In genomic region chr10:49418328-49418727, GRCh38 we compare ENCODE assay signal across 22 cellular contexts. TPM values are rescaled to one million over a fixed set of nuclear protein-coding genes. Genes with fewer than 3 reads are reported as not detected.
A peak's percentile ranks its signal among the peaks of the same experiment; 100 is the strongest.
DNase-seq lines count a peak whose midpoint lies in the region; ATAC-seq and TF ChIP-seq lines count a peak whose summit lies in the region.
"Had no signal": no experiment of that assay in that cellular context is flagged by ENCODE, and none has a peak within 500 bp of the region (broad histone marks: within the 10 kb centered on the region; RNA-seq: fewer than 3 reads in every experiment).

No MANE protein-coding gene starts in this region.

- H3K4me1 ChIP-seq in GM23338 (ENCODE audit: insufficient read depth) (no peaks in the 10 kb centered on the region), OCI-LY1 (ENCODE audit: insufficient read depth, low read length, severe bottlenecking) (no peaks in the 10 kb centered on the region), Karpas-422 (ENCODE audit: low read length) (no peaks in the 10 kb centered on the region)
- H3K4me1 ChIP-seq: BE2C, right lobe of liver had no signal

- DNase-seq in GM23338 (ENCODE audit: low spot score) (peak; percentile 30), HCEC 1CT (no peak), Karpas-422 (no peak), midbrain (lab: John Stamatoyannopoulos, UW) (no peak)
- DNase-seq: activated B cell treated with CpG ODN at 0.5 μM for 24 hours; amniotic stem cell; BE2C; DMS 273 treated with DMSO at 0.1 percent for 48 hours; IMR-90; mesenchymal stem cell; NCI-H1436; NCI-H2227 treated with DMSO at 0.1 percent for 48 hours; NK-92 treated with Interleukin-12 subunit alpha and Interleukin-12 subunit beta, amount 100 ng/mL, for 24 hours; right lobe of liver; substantia nigra had no signal

- H3K79me2 ChIP-seq in GM23338 (replicated peaks; ENCODE audit: insufficient read depth), result no peaks in the 10 kb centered on the region
- H3K79me2 ChIP-seq in OCI-LY1 (ENCODE audit: insufficient read depth, low read length), result no peaks in the 10 kb centered on the region
- H3K79me2 ChIP-seq in Karpas-422 (ENCODE audit: low read length), result no peaks in the 10 kb centered on the region

- no peak overlapping the region for H3K27ac Mint-ChIP-seq in GM23338
- H3K27ac Mint-ChIP-seq: activated B cell treated with CpG ODN at 0.5 μM for 24 hours; activated T-helper 17 cell treated with anti-CD3 and anti-CD28 coated beads, Interleukin-2, amount 50 U/mL, for 72 hours; T-helper 1 cell treated with Interleukin-12 subunit alpha and Interleukin-12 subunit beta and Interleukin-4 antibody, amounts not matched to agents 30 μg/mL and 1 μg/mL, for 36 hours had no signal

- TF ChIP-seq CTCF in GM23338 (conservative IDR thresholded peaks at IDR 0.05; ENCODE audit: low read depth in 2 of 2) (peak; percentile 39 to 44), OCI-LY1 (IDR thresholded peaks at IDR 0.05; ENCODE audit: low read length) (0 out of 2 replicates have a peak, but pooled peaks have one; percentile 8)

- H3K4me2 ChIP-seq in GM23338 (0 out of 2 replicates have a peak overlapping the region, but pooled peaks have one; percentile 25), OCI-LY1 (ENCODE audit: low read length) (no peak overlapping the region), Karpas-422 (ENCODE audit: low read depth, low read length, poor library complexity, severe bottlenecking) (no peak overlapping the region)

- H3F3A ChIP-seq in GM23338 (replicated peaks; ENCODE audit: low read depth) (no peaks in the 10 kb centered on the region), OCI-LY1 (ENCODE audit: insufficient read depth, low read length) (no peaks in the 10 kb centered on the region)

- ATAC-seq in GM23338 (peak; percentile 30; the same call in 2 of the 3 replicates), esophagus mucosa (peak; percentile 12)
- ATAC-seq: activated T-helper 17 cell treated with anti-CD3 and anti-CD28 coated beads, Interleukin-2, amount 50 U/mL, for 72 hours had no signal

- no peaks in the 10 kb centered on the region for H3K9me3 ChIP-seq in OCI-LY1 (ENCODE audit: low read length)
- no peaks in the 10 kb centered on the region for H3K9me3 ChIP-seq in Karpas-422 (ENCODE audit: low read length)
- H3K9me3 ChIP-seq: BE2C, right lobe of liver had no signal

- H3K36me3 Mint-ChIP-seq in GM23338 (ENCODE audit: low read depth), result no peaks in the 10 kb centered on the region; the same call in 2 of the 3 replicates

- no peaks in the 10 kb centered on the region for H3K36me3 ChIP-seq in GM23338 (ENCODE audit: insufficient read depth)
- H3K36me3 ChIP-seq in OCI-LY1 (ENCODE audit: insufficient read depth, low read length), result no peaks in the 10 kb centered on the region
- H3K36me3 ChIP-seq in Karpas-422 (ENCODE audit: insufficient read depth, low read length), result no peaks in the 10 kb centered on the region
- H3K36me3 ChIP-seq: BE2C, right lobe of liver had no signal

- H4K20me1 ChIP-seq in GM23338 (replicated peaks; ENCODE audit: insufficient read depth) (no peaks in the 10 kb centered on the region), OCI-LY1 (ENCODE audit: insufficient read depth, low read length) (no peaks in the 10 kb centered on the region), Karpas-422 (ENCODE audit: insufficient read depth, low read depth, low read length) (no peaks in the 10 kb centered on the region)

- H3K27me3 ChIP-seq in GM23338 (ENCODE audit: insufficient read depth), result no peaks in the 10 kb centered on the region
- no peaks in the 10 kb centered on the region for H3K27me3 ChIP-seq in OCI-LY1 (ENCODE audit: insufficient read depth, low read length)
- no peaks in the 10 kb centered on the region for H3K27me3 ChIP-seq in Karpas-422 (ENCODE audit: low read length)
- H3K27me3 ChIP-seq: BE2C, right lobe of liver had no signal

- peaks cover 7% of the 10 kb centered on the region; the same call in 2 of the 3 replicates for H3K4me1 Mint-ChIP-seq in GM23338
- H3K4me1 Mint-ChIP-seq: activated B cell treated with CpG ODN at 0.5 μM for 24 hours; activated T-helper 17 cell treated with anti-CD3 and anti-CD28 coated beads, Interleukin-2, amount 50 U/mL, for 72 hours had no signal

- H3K9me2 ChIP-seq in GM23338 (ENCODE audit: insufficient read depth) (no peaks in the 10 kb centered on the region), OCI-LY1 (ENCODE audit: low read depth, low read length) (no peaks in the 10 kb centered on the region), Karpas-422 (replicated peaks; ENCODE audit: insufficient read depth, low read length) (no peaks in the 10 kb centered on the region)

- H3K27ac ChIP-seq in GM23338 (ENCODE audit: low read depth) (no peak overlapping the region), OCI-LY1 (ENCODE audit: low read depth, low read length, poor library complexity, severe bottlenecking) (no peak overlapping the region), skin epidermis (peak overlapping the region in 16 of 21 experiments; percentile 5 to 78 (median 60)), Karpas-422 (ENCODE audit: low read length) (no peak overlapping the region)
- H3K27ac ChIP-seq: right lobe of liver had no signal

- H3K4me3 Mint-ChIP-seq in GM23338, result no peak overlapping the region
- H3K4me3 Mint-ChIP-seq: activated B cell treated with CpG ODN at 0.5 μM for 24 hours; activated T-helper 17 cell treated with anti-CD3 and anti-CD28 coated beads, Interleukin-2, amount 50 U/mL, for 72 hours; T-helper 1 cell treated with Interleukin-12 subunit alpha and Interleukin-12 subunit beta and Interleukin-4 antibody, amounts not matched to agents 30 μg/mL and 1 μg/mL, for 36 hours had no signal

- H3K9ac ChIP-seq in OCI-LY1 (ENCODE audit: low read length) (no peak overlapping the region), Karpas-422 (ENCODE audit: low read length) (no peak overlapping the region)

- H3K9me3 Mint-ChIP-seq in GM23338, result peaks cover 10% of the 10 kb centered on the region; the same call in 1 of the 3 replicates
- H3K9me3 Mint-ChIP-seq: activated B cell treated with CpG ODN at 0.5 μM for 24 hours; T-helper 1 cell treated with Interleukin-12 subunit alpha and Interleukin-12 subunit beta and Interleukin-4 antibody, amounts not matched to agents 30 μg/mL and 1 μg/mL, for 36 hours had no signal

- H3K27me3 Mint-ChIP-seq in GM23338 (ENCODE audit: insufficient read depth, low read depth, poor library complexity), result peaks cover 2% of the 10 kb centered on the region

- H2AFZ ChIP-seq in GM23338 (no peak overlapping the region), OCI-LY1 (ENCODE audit: low read length) (no peak overlapping the region), Karpas-422 (ENCODE audit: low read length) (no peak overlapping the region)

- H3K4me3 ChIP-seq in GM23338 (no peak overlapping the region), OCI-LY1 (ENCODE audit: low read depth, low read length, poor library complexity, severe bottlenecking) (no peak overlapping the region), skin epidermis (no peak overlapping the region), Karpas-422 (ENCODE audit: low read length) (no peak overlapping the region)
- H3K4me3 ChIP-seq: right lobe of liver had no signal

TF ChIP-seq in GM23338, 12 proteins besides CTCF, POLR2A, EP300 and RAD21:
- TF ChIP-seq ZNF114 (CRISPR knock-in tag; IDR thresholded peaks at IDR 0.05) (no peak), EZH2 (IDR thresholded peaks at IDR 0.05; ENCODE audit: low read depth, unreplicated experiment) (no peak), EZH2phosphoT487 (IDR thresholded peaks at IDR 0.05; ENCODE audit: unreplicated experiment) (no peak), CREB1 (CRISPR knock-in tag; IDR thresholded peaks at IDR 0.05; ENCODE audit: low read depth) (no peak), POLR2AphosphoS5 (IDR thresholded peaks at IDR 0.05; ENCODE audit: low read depth) (no peak), ZNF331 (CRISPR knock-in tag; IDR thresholded peaks at IDR 0.05; ENCODE audit: low read depth) (no peak)
- TF ChIP-seq, protein P1, sequence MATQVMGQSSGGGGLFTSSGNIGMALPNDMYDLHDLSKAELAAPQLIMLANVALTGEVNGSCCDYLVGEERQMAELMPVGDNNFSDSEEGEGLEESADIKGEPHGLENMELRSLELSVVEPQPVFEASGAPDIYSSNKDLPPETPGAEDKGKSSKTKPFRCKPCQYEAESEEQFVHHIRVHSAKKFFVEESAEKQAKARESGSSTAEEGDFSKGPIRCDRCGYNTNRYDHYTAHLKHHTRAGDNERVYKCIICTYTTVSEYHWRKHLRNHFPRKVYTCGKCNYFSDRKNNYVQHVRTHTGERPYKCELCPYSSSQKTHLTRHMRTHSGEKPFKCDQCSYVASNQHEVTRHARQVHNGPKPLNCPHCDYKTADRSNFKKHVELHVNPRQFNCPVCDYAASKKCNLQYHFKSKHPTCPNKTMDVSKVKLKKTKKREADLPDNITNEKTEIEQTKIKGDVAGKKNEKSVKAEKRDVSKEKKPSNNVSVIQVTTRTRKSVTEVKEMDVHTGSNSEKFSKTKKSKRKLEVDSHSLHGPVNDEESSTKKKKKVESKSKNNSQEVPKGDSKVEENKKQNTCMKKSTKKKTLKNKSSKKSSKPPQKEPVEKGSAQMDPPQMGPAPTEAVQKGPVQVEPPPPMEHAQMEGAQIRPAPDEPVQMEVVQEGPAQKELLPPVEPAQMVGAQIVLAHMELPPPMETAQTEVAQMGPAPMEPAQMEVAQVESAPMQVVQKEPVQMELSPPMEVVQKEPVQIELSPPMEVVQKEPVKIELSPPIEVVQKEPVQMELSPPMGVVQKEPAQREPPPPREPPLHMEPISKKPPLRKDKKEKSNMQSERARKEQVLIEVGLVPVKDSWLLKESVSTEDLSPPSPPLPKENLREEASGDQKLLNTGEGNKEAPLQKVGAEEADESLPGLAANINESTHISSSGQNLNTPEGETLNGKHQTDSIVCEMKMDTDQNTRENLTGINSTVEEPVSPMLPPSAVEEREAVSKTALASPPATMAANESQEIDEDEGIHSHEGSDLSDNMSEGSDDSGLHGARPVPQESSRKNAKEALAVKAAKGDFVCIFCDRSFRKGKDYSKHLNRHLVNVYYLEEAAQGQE (IDR thresholded peaks at IDR 0.05; ENCODE audit: unreplicated experiment), result no peak
- TF ChIP-seq, protein P2, sequence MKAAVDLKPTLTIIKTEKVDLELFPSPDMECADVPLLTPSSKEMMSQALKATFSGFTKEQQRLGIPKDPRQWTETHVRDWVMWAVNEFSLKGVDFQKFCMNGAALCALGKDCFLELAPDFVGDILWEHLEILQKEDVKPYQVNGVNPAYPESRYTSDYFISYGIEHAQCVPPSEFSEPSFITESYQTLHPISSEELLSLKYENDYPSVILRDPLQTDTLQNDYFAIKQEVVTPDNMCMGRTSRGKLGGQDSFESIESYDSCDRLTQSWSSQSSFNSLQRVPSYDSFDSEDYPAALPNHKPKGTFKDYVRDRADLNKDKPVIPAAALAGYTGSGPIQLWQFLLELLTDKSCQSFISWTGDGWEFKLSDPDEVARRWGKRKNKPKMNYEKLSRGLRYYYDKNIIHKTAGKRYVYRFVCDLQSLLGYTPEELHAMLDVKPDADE (IDR thresholded peaks at IDR 0.05), result no peak

RNA-seq across cellular contexts. Expression of gene DRGX, which starts 22.4 kb away (rescaled TPM):
- total RNA-seq in GM23338 (2014; rRNA removed; shearing (Covaris generic)), result not detected in 2 replicates
- not detected in 2 replicates for polyA plus RNA-seq in GM23338 (2016; fragmentation: Nextera tagmentation; extraction: Ambion mirVana)
- total RNA-seq in esophagus mucosa, result not detected
- not detected in 2 replicates for total RNA-seq in Karpas-422 (2014; rRNA removed; shearing (Covaris generic); ENCODE audit: low replicate concordance)
- total RNA-seq: activated B cell treated with CpG ODN at 0.5 μM for 24 hours; activated CD8-positive, alpha-beta memory T cell treated with anti-CD3 and anti-CD28 coated beads for 36 hours; activated T-helper 17 cell treated with anti-CD3 and anti-CD28 coated beads, Interleukin-2, amount 50 U/mL, for 72 hours; endothelial cell of umbilical vein; IMR-90; right lobe of liver had no signal
- polyA plus RNA-seq: endothelial cell of umbilical vein, IMR-90 had no signal

Comparison
In these comparisons a context has a peak if more than half of its experiments do, and no peak if none do; other contexts are left out.
1. H3K27ac ChIP-seq: peak in skin epidermis (16 of 21); none in GM23338 (single experiment), OCI-LY1 (single experiment) and Karpas-422 (single experiment).